10 cellular contexts compared by ENCODE assay signal in genomic region chr6:122853259-122853995, GRCh38.
DNase-seq lines count a peak whose midpoint lies in the region; ATAC-seq, FAIRE-seq and TF ChIP-seq lines count a peak whose summit lies in the region.
"Had no signal": no experiment of that assay in that cellular context is flagged by ENCODE, and none has a peak within 500 bp of the region (broad histone marks: within the 10 kb centered on the region; RNA-seq: fewer than 3 reads in every experiment).

No MANE protein-coding gene starts in this region.

- peaks cover 0 to 9% of the 10 kb centered on the region in 2 experiments; a peak in 1 of 4 replicates for H3K9me3 ChIP-seq in H1 (ENCODE audit: insufficient read depth in 2 of 2, low read depth in 1 of 2, low read length in 1 of 2)

- H2BK5ac ChIP-seq in H1 (ENCODE audit: low read depth, low read length) = no peak overlapping the region

- TF ChIP-seq EP300 in H1 (IDR thresholded peaks at IDR 0.05; ENCODE audit: borderline replicate concordance in 1 of 2, low read depth in 2 of 2, low read length in 2 of 2) = no peak

- WGBS in H1 (ENCODE audit: extremely low coverage in 1 of 2, insufficient coverage in 1 of 2, insufficient read length in 1 of 2, insufficient replicate concordance in 2 of 2, low coverage in 1 of 2, low lambda C conversion rate in 2 of 2, missing lambda C conversion rate in 1 of 2), 2 experiments = 93% methylated on average over 6 of the region's 6 CpGs; no CpG with 5 or more reads in 1 of the 2 experiments

- ATAC-seq in GM18858 (IDR thresholded peaks at IDR 0.05; ENCODE audit: unreplicated experiment) = peak; percentile 88
- peak; percentile 86 for ATAC-seq in GM21723 (IDR thresholded peaks at IDR 0.05; ENCODE audit: unreplicated experiment)
- ATAC-seq in HG03342 (IDR thresholded peaks at IDR 0.05; ENCODE audit: unreplicated experiment) = peak; percentile 73
- ATAC-seq in activated CD8-positive, alpha-beta T cell treated with anti-CD3 and anti-CD28 coated beads, Interleukin-2, amount 10 ng/mL, durations not matched to agents 7 days and 5 days = no peak

- H3K27ac ChIP-seq in H1 (ENCODE audit: low read depth, low read length) = no peak overlapping the region

- no peaks in the 10 kb centered on the region for H3K23me2 ChIP-seq in H1 (ENCODE audit: low read depth, low read length)

- peaks cover 6% of the 10 kb centered on the region for H3K9me3 Mint-ChIP-seq in mesothelial cell of epicardium
- no peaks in the 10 kb centered on the region for H3K9me3 Mint-ChIP-seq in activated CD8-positive, alpha-beta T cell treated with anti-CD3 and anti-CD28 coated beads, Interleukin-2, amount 10 ng/mL, durations not matched to agents 7 days and 5 days (ENCODE audit: insufficient read depth)

- H3K36me3 Mint-ChIP-seq in mesothelial cell of epicardium = peaks cover 6% of the 10 kb centered on the region
- H3K36me3 Mint-ChIP-seq in activated CD8-positive, alpha-beta T cell treated with anti-CD3 and anti-CD28 coated beads, Interleukin-2, amount 10 ng/mL, durations not matched to agents 7 days and 5 days (ENCODE audit: low read depth) = no peaks in the 10 kb centered on the region

- no peak overlapping the region for H3K14ac ChIP-seq in H1 (ENCODE audit: insufficient read length)

- H4K91ac ChIP-seq in H1 (replicated peaks; ENCODE audit: insufficient read length, low read length) = no peak overlapping the region

- TF ChIP-seq CTCF in H1 (IDR thresholded peaks at IDR 0.05; ENCODE audit: control extremely low read depth in 1 of 3, insufficient read depth in 1 of 3, low read depth in 1 of 3, low read length in 3 of 3) (no peak), mesothelial cell of epicardium (IDR thresholded peaks at IDR 0.05; ENCODE audit: unreplicated experiment) (no peak)

- DNase-seq in H1 (ENCODE audit: low read depth in 1 of 2, low spot score in 2 of 2) = no peak
- no peak for DNase-seq in mesothelial cell of epicardium (ENCODE audit: low spot score in 2 of 2, unreplicated experiment in 2 of 2)
- DNase-seq in posterior cingulate gyrus = no peak
- no peak for DNase-seq in NCI-H2171 (lab: John Stamatoyannopoulos, UW)
- no peak for DNase-seq in activated CD8-positive, alpha-beta T cell treated with anti-CD3 and anti-CD28 coated beads, Interleukin-2, amount 10 ng/mL, durations not matched to agents 7 days and 5 days
- DNase-seq: endodermal cell, NCI-H446 treated with DMSO at 0.1 percent for 48 hours had no signal

- H3K4me1 ChIP-seq in H1 (replicated peaks in 1 of 4; ENCODE audit: control insufficient read depth in 3 of 4, insufficient read depth in 4 of 4, low read length in 3 of 4) = no peaks in the 10 kb centered on the region

- intact Hi-C loops in posterior cingulate gyrus (cut with DNase I) = no loop called here

- no peak overlapping the region for H4K5ac ChIP-seq in H1 (ENCODE audit: insufficient read length, low read depth, low read length)

- H3K23ac ChIP-seq in H1 (ENCODE audit: insufficient read length) = no peak overlapping the region

- H2AFZ ChIP-seq in H1 (ENCODE audit: low read length) = no peak overlapping the region

- CTCF ChIA-PET in H1 (lab: Charles Lee; ENCODE audit: partially characterized antibody) = no interaction called here
- CTCF ChIA-PET in activated CD8-positive, alpha-beta T cell treated with anti-CD3 and anti-CD28 coated beads, Interleukin-2, amount 10 ng/mL, durations not matched to agents 7 days and 5 days (lab: Charles Lee) = no interaction called here

- H3K4me2 ChIP-seq in H1 (ENCODE audit: insufficient read depth in 1 of 2, low read depth in 2 of 2, low read length in 2 of 2) = no peak overlapping the region

- no peak overlapping the region for H3K4me3 Mint-ChIP-seq in mesothelial cell of epicardium
- H3K4me3 Mint-ChIP-seq in activated CD8-positive, alpha-beta T cell treated with anti-CD3 and anti-CD28 coated beads, Interleukin-2, amount 10 ng/mL, durations not matched to agents 7 days and 5 days = no peak overlapping the region
- H3K4me3 Mint-ChIP-seq: endodermal cell had no signal

- no peaks in the 10 kb centered on the region for H3K79me2 ChIP-seq in H1 (ENCODE audit: control insufficient read depth in 1 of 2, insufficient read depth in 2 of 2, low read length in 2 of 2)

- no peak for FAIRE-seq in H1 (lab: Jason Lieb, UNC)

- no peak for TF ChIP-seq POLR2A in H1 (IDR thresholded peaks at IDR 0.05; ENCODE audit: control extremely low read depth in 1 of 2, low read depth in 2 of 2, low read length in 2 of 2)

- TF ChIP-seq RAD21 in H1 (IDR thresholded peaks at IDR 0.05 in 1 of 2, conservative IDR thresholded peaks at IDR 0.05 in 1 of 2; ENCODE audit: low read depth in 2 of 2, low read length in 2 of 2) = no peak

- no peak overlapping the region for H2BK120ac ChIP-seq in H1 (replicated peaks; ENCODE audit: low read depth, low read length)

- no peak overlapping the region for H3K27ac Mint-ChIP-seq in mesothelial cell of epicardium
- no peak overlapping the region for H3K27ac Mint-ChIP-seq in activated CD8-positive, alpha-beta T cell treated with anti-CD3 and anti-CD28 coated beads, Interleukin-2, amount 10 ng/mL, durations not matched to agents 7 days and 5 days
- H3K27ac Mint-ChIP-seq: endodermal cell had no signal

- H2BK20ac ChIP-seq in H1 (ENCODE audit: low read length) = no peak overlapping the region

- no peaks in the 10 kb centered on the region for H3K4me1 Mint-ChIP-seq in mesothelial cell of epicardium
- H3K4me1 Mint-ChIP-seq in activated CD8-positive, alpha-beta T cell treated with anti-CD3 and anti-CD28 coated beads, Interleukin-2, amount 10 ng/mL, durations not matched to agents 7 days and 5 days (ENCODE audit: low read depth) = no peaks in the 10 kb centered on the region

- POLR2A ChIA-PET in H1 (lab: Charles Lee; ENCODE audit: partially characterized antibody) = no interaction called here
- POLR2A ChIA-PET in activated CD8-positive, alpha-beta T cell treated with anti-CD3 and anti-CD28 coated beads, Interleukin-2, amount 10 ng/mL, durations not matched to agents 7 days and 5 days (lab: Charles Lee) = no interaction called here

- H2BK15ac ChIP-seq in H1 (ENCODE audit: low read length) = no peak overlapping the region

- no peaks in the 10 kb centered on the region for H3K36me3 ChIP-seq in H1 (ENCODE audit: control insufficient read depth in 2 of 4, insufficient read depth in 4 of 4, low read length in 3 of 4)

- H2AK5ac ChIP-seq in H1 (ENCODE audit: low read depth, low read length) = no peak overlapping the region

- no peak overlapping the region for H3K4ac ChIP-seq in H1 (replicated peaks; ENCODE audit: insufficient read length, low read depth, low read length)

- no peak overlapping the region for H2BK12ac ChIP-seq in H1 (ENCODE audit: low read depth, low read length)

- H3K27me3 ChIP-seq in H1 (replicated peaks in 1 of 4; ENCODE audit: control insufficient read depth in 3 of 4, extremely low read depth in 1 of 4, insufficient read depth in 3 of 4, low read length in 3 of 4) = no peaks in the 10 kb centered on the region

- no peaks in the 10 kb centered on the region for H4K20me1 ChIP-seq in H1 (replicated peaks in 1 of 2; ENCODE audit: control insufficient read depth in 1 of 2, insufficient read depth in 2 of 2, low read length in 2 of 2)

- no peak overlapping the region for H4K8ac ChIP-seq in H1 (ENCODE audit: extremely low read depth, insufficient read depth, low read length)

- no peak overlapping the region for H3K4me3 ChIP-seq in H1 (ENCODE audit: extremely low read depth in 1 of 4, insufficient read depth in 2 of 4, low read depth in 3 of 4, low read length in 4 of 4)

- H3K27me3 Mint-ChIP-seq in mesothelial cell of epicardium (ENCODE audit: low read depth) = no peaks in the 10 kb centered on the region
- H3K27me3 Mint-ChIP-seq in activated CD8-positive, alpha-beta T cell treated with anti-CD3 and anti-CD28 coated beads, Interleukin-2, amount 10 ng/mL, durations not matched to agents 7 days and 5 days (ENCODE audit: low read depth) = no peaks in the 10 kb centered on the region

- H3K18ac ChIP-seq in H1 (ENCODE audit: extremely low read depth, low read length) = peak overlapping the region; percentile 19; the same call in 1 of the 2 replicates

- no peak overlapping the region for H3K56ac ChIP-seq in H1 (replicated peaks; ENCODE audit: insufficient read length, low read depth, low read length)

- H3K79me1 ChIP-seq in H1 (ENCODE audit: low read depth, low read length) = no peaks in the 10 kb centered on the region

- H3K9ac ChIP-seq in H1 (replicated peaks in 1 of 4; ENCODE audit: extremely low read depth in 1 of 4, low read depth in 3 of 4, low read length in 3 of 4) = no peak overlapping the region

TF ChIP-seq in H1, 55 proteins besides CTCF, POLR2A, EP300 and RAD21:
- TF ChIP-seq ATF2 (IDR thresholded peaks at IDR 0.05; ENCODE audit: low read length) (no peak), SAP30 (IDR thresholded peaks at IDR 0.05; ENCODE audit: insufficient read depth, insufficient replicate concordance, low read length) (no peak), ATF3 (IDR thresholded peaks at IDR 0.05; ENCODE audit: insufficient read depth, low read depth, low read length) (no peak), KDM4A (IDR thresholded peaks at IDR 0.05; ENCODE audit: low read depth, low read length, severe bottlenecking) (no peak)
